Comparison of ENCODE assay signal across 1 cellular context in genomic region chr7:10579561-10579960, GRCh38.
TF ChIP-seq lines count a peak whose summit lies in the region.

No MANE protein-coding gene starts in this region.

TF ChIP-seq in K562, 482 proteins besides CTCF, POLR2A, EP300 and RAD21:
- no peak for TF ChIP-seq USF2 (CRISPR knock-in tag; IDR thresholded peaks at IDR 0.05)
- no peak for TF ChIP-seq HSF4 (CRISPR knock-in tag; IDR thresholded peaks at IDR 0.05; ENCODE audit: borderline replicate concordance)
